In genomic region chr22:48629631-48630443, GRCh38 we compare ENCODE assay signal across 30 cellular contexts.
DNase-seq lines count a peak whose midpoint lies in the region; ATAC-seq, FAIRE-seq and TF ChIP-seq lines count a peak whose summit lies in the region.
"Had no signal": no experiment of that assay in that cellular context is flagged by ENCODE, and none has a peak within 500 bp of the region (broad histone marks: within the 10 kb centered on the region; RNA-seq: fewer than 3 reads in every experiment).

No MANE protein-coding gene starts in this region.

- H3K9ac ChIP-seq in neuronal stem cell (ENCODE audit: low read depth, low read length, poor library complexity) = peak overlapping the region; percentile 33

- no peaks in the 10 kb centered on the region for H3K36me3 ChIP-seq in neuronal stem cell (replicated peaks in 1 of 2; ENCODE audit: control insufficient read depth in 2 of 2, insufficient read depth in 2 of 2, low read length in 2 of 2)
- H3K36me3 ChIP-seq: colonic mucosa, neutrophil, suprapubic skin had no signal

- FAIRE-seq in D721Med (lab: Jason Lieb, UNC) = no peak
- FAIRE-seq: bronchial epithelial cell, keratinocyte had no signal

- no peaks in the 10 kb centered on the region for H3K9me3 ChIP-seq in neuronal stem cell (replicated peaks in 1 of 2; ENCODE audit: control insufficient read depth in 2 of 2, insufficient read depth in 1 of 2, low read depth in 1 of 2, low read length in 2 of 2)
- H3K9me3 ChIP-seq: colonic mucosa, neutrophil, suprapubic skin had no signal

- H3K4me2 ChIP-seq in neuronal stem cell (ENCODE audit: insufficient read depth, low read length, poor library complexity, severe bottlenecking) = no peak overlapping the region

- H4K91ac ChIP-seq in neuronal stem cell (ENCODE audit: low read depth, low read length, poor library complexity) = no peak overlapping the region

- H3K18ac ChIP-seq in neuronal stem cell (ENCODE audit: low read length) = peak overlapping the region; percentile 80

- H3K27me3 ChIP-seq in dorsolateral prefrontal cortex (no peaks in the 10 kb centered on the region), neuronal stem cell (ENCODE audit: control insufficient read depth in 3 of 3, insufficient read depth in 3 of 3, low read depth in 1 of 3, low read length in 3 of 3) (no peaks in the 10 kb centered on the region)
- H3K27me3 ChIP-seq: colonic mucosa, neutrophil had no signal

- TF ChIP-seq CTCF in dorsolateral prefrontal cortex (IDR thresholded peaks at IDR 0.05 in 54 of 56, conservative IDR thresholded peaks at IDR 0.05 in 2 of 56; ENCODE audit: low read depth in 1 of 56, partially characterized antibody in 56 of 56) (no peak), D721Med (IDR thresholded peaks at IDR 0.05; ENCODE audit: insufficient read depth, missing control alignments) (no peak), WTC11 (IDR thresholded peaks at IDR 0.05) (no peak)

- H2AK5ac ChIP-seq in neuronal stem cell (ENCODE audit: low read depth, low read length) = peak overlapping the region; percentile 86

- H3K27ac ChIP-seq in dorsolateral prefrontal cortex = peak overlapping the region in 58 of 59 donors; percentile 50 to 99 (median 92)
- H3K27ac ChIP-seq in neuronal stem cell (replicated peaks; ENCODE audit: low read length) = no peak overlapping the region
- H3K27ac ChIP-seq: 22Rv1, colonic mucosa, neutrophil, suprapubic skin had no signal

- peak overlapping the region; percentile 63 for H2BK5ac ChIP-seq in neuronal stem cell (ENCODE audit: low read length)

- H2AFZ ChIP-seq in neuronal stem cell (ENCODE audit: low read length) = no peak overlapping the region

- CTCF ChIA-PET in WTC11 (lab: Charles Lee) = interaction anchor here (0.6 to 1.1 kb wide), 3 partner anchors 27 to 74 kb away, joined by 3 read pairs; no protein-coding TSS in a partner anchor

- H3K4me1 Mint-ChIP-seq in WTC11 = peaks cover 30% of the 10 kb centered on the region
- H3K4me1 Mint-ChIP-seq: activated CD4-positive, alpha-beta T cell treated with anti-CD3 and anti-CD28 coated beads for 36 hours; activated naive CD4-positive, alpha-beta T cell treated with anti-CD3 and anti-CD28 coated beads, Interleukin-2, amount 50 U/mL, for 24 hours; stimulated activated effector memory CD8-positive, alpha-beta T cell treated with anti-CD3 and anti-CD28 coated beads, Interleukin-12 subunit alpha, Interleukin-12 subunit beta, amount 100 ng/mL, for 72 hours had no signal

- H4K8ac ChIP-seq in neuronal stem cell (ENCODE audit: low read depth, low read length) = no peak overlapping the region

- H3K27me3 Mint-ChIP-seq in WTC11 (ENCODE audit: low read depth) = no peaks in the 10 kb centered on the region
- H3K27me3 Mint-ChIP-seq: activated naive CD4-positive, alpha-beta T cell treated with anti-CD3 and anti-CD28 coated beads, Interleukin-2, amount 50 U/mL, for 24 hours had no signal

- DNase-seq in NCI-H748 (lab: John Stamatoyannopoulos, UW; ENCODE audit: unreplicated experiment) = peak; percentile 74
- no peak for DNase-seq in NCI-H748 treated with DMSO at 0.1 percent for 48 hours (lab: John Stamatoyannopoulos, UW)
- DNase-seq in dorsolateral prefrontal cortex = peak in 9 of 10 donors; percentile 60 to 86 (median 80)
- DNase-seq in neuronal stem cell (ENCODE audit: low spot score) = no peak
- no peak for DNase-seq in D721Med (ENCODE audit: insufficient read length, low spot score)
- no peak for DNase-seq in WTC11 (ENCODE audit: low spot score)
- no peak for DNase-seq in activated naive CD4-positive, alpha-beta T cell treated with Interleukin-2 at 50 U/mL for 16 hours
- DNase-seq: activated CD4-positive, alpha-beta T cell treated with anti-CD3 and anti-CD28 coated beads for 36 hours; activated CD8-positive, alpha-beta T cell treated with anti-CD3 and anti-CD28 coated beads for 36 hours; amniotic stem cell; colonic mucosa; erythroblast; glutamatergic neuron; HFFc6; KBM-7; left ventricle myocardium superior; NCI-H1092; NCI-H1694; PC-3; stimulated activated CD4-positive, alpha-beta T cell treated with anti-CD3 and anti-CD28 coated beads, Interleukin-15, amount 100 ng/mL, for 24 hours; stimulated activated CD4-positive, alpha-beta T cell treated with anti-CD3 and anti-CD28 coated beads, Interleukin-4, amount 100 ng/mL, for 4 hours had no signal

- intact Hi-C loops in dorsolateral prefrontal cortex (cut with DNase I) = loop anchor here in 1 of 2 donors (5.0 kb wide), 2 partner anchors 53 to 72 kb away; no protein-coding TSS in a partner anchor

- H3K4ac ChIP-seq in neuronal stem cell (ENCODE audit: low read length) = no peak overlapping the region

- H2BK120ac ChIP-seq in neuronal stem cell (ENCODE audit: low read depth, low read length) = peak overlapping the region; percentile 3

- H3K79me1 ChIP-seq in neuronal stem cell (ENCODE audit: low read depth, low read length) = peaks cover 11% of the 10 kb centered on the region

- ATAC-seq in WTC11 (no peak), GM18870 (IDR thresholded peaks at IDR 0.05; ENCODE audit: unreplicated experiment) (no peak)
- ATAC-seq: activated CD4-positive, alpha-beta T cell treated with anti-CD3 and anti-CD28 coated beads for 36 hours; activated CD8-positive, alpha-beta T cell treated with anti-CD3 and anti-CD28 coated beads for 36 hours; left ventricle myocardium superior; PC-3; SK-N-SH treated with all-trans-retinoic acid at 6 μM for 48 hours; stimulated activated effector memory CD8-positive, alpha-beta T cell treated with anti-CD3 and anti-CD28 coated beads, Interleukin-12 subunit alpha, Interleukin-12 subunit beta, amount 100 ng/mL, for 72 hours had no signal

- no peaks in the 10 kb centered on the region for H3K36me3 Mint-ChIP-seq in WTC11
- H3K36me3 Mint-ChIP-seq: activated naive CD4-positive, alpha-beta T cell treated with anti-CD3 and anti-CD28 coated beads, Interleukin-2, amount 50 U/mL, for 24 hours; stimulated activated effector memory CD8-positive, alpha-beta T cell treated with anti-CD3 and anti-CD28 coated beads, Interleukin-12 subunit alpha, Interleukin-12 subunit beta, amount 100 ng/mL, for 72 hours had no signal

- no CpG with 5 or more reads among the region's 23 CpGs for WGBS in neuronal stem cell (ENCODE audit: extremely low coverage in 2 of 2, insufficient read length in 2 of 2, insufficient replicate concordance in 1 of 2), 2 donors

- no peak overlapping the region for H2BK15ac ChIP-seq in neuronal stem cell (ENCODE audit: low read length)

- no peak overlapping the region for H3K23ac ChIP-seq in neuronal stem cell (ENCODE audit: low read depth, low read length, poor library complexity)

- no peaks in the 10 kb centered on the region for H3K9me3 Mint-ChIP-seq in WTC11
- H3K9me3 Mint-ChIP-seq: activated CD8-positive, alpha-beta T cell treated with anti-CD3 and anti-CD28 coated beads for 36 hours; activated naive CD4-positive, alpha-beta T cell treated with anti-CD3 and anti-CD28 coated beads, Interleukin-2, amount 50 U/mL, for 24 hours; stimulated activated effector memory CD8-positive, alpha-beta T cell treated with anti-CD3 and anti-CD28 coated beads, Interleukin-12 subunit alpha, Interleukin-12 subunit beta, amount 100 ng/mL, for 72 hours had no signal

- no peak overlapping the region for H3K14ac ChIP-seq in neuronal stem cell (ENCODE audit: low read length)

- H3K4me3 Mint-ChIP-seq in WTC11 = no peak overlapping the region
- H3K4me3 Mint-ChIP-seq: activated CD4-positive, alpha-beta T cell treated with anti-CD3 and anti-CD28 coated beads for 36 hours; activated CD8-positive, alpha-beta T cell treated with anti-CD3 and anti-CD28 coated beads for 36 hours; activated naive CD4-positive, alpha-beta T cell treated with anti-CD3 and anti-CD28 coated beads, Interleukin-2, amount 50 U/mL, for 24 hours; HFFc6; stimulated activated effector memory CD8-positive, alpha-beta T cell treated with anti-CD3 and anti-CD28 coated beads, Interleukin-12 subunit alpha, Interleukin-12 subunit beta, amount 100 ng/mL, for 72 hours had no signal

- H2BK12ac ChIP-seq in neuronal stem cell (ENCODE audit: low read length) = peak overlapping the region; percentile 92

- H3K4me1 ChIP-seq in neuronal stem cell (ENCODE audit: control insufficient read depth in 2 of 2, insufficient read depth in 1 of 2, low read depth in 1 of 2, low read length in 2 of 2) = peaks cover 13 to 49% of the 10 kb centered on the region in 2 donors
- H3K4me1 ChIP-seq: colonic mucosa, suprapubic skin had no signal

- POLR2A ChIA-PET in WTC11 (lab: Charles Lee) = interaction anchor here (1.2 kb wide), 1 partner anchor 146 kb away, joined by 3 read pairs; no protein-coding TSS in a partner anchor

- H3K27ac Mint-ChIP-seq in WTC11 = no peak overlapping the region
- H3K27ac Mint-ChIP-seq: activated CD4-positive, alpha-beta T cell treated with anti-CD3 and anti-CD28 coated beads for 36 hours; activated CD8-positive, alpha-beta T cell treated with anti-CD3 and anti-CD28 coated beads for 36 hours; activated naive CD4-positive, alpha-beta T cell treated with anti-CD3 and anti-CD28 coated beads, Interleukin-2, amount 50 U/mL, for 24 hours; HFFc6; stimulated activated effector memory CD8-positive, alpha-beta T cell treated with anti-CD3 and anti-CD28 coated beads, Interleukin-12 subunit alpha, Interleukin-12 subunit beta, amount 100 ng/mL, for 72 hours had no signal

- peak overlapping the region in 8 of 59 donors; percentile 7 to 51 (median 30) for H3K4me3 ChIP-seq in dorsolateral prefrontal cortex
- H3K4me3 ChIP-seq in neuronal stem cell (ENCODE audit: low read length in 2 of 2) = no peak overlapping the region
- H3K4me3 ChIP-seq: colonic mucosa, suprapubic skin had no signal

TF ChIP-seq in WTC11, 78 proteins besides CTCF, POLR2A, EP300 and RAD21 (continues in another document):
- TF ChIP-seq ELF4 (CRISPR knock-in tag; IDR thresholded peaks at IDR 0.05; ENCODE audit: low read depth) = no peak
- TF ChIP-seq ZNF219 (CRISPR knock-in tag; IDR thresholded peaks at IDR 0.05; ENCODE audit: borderline replicate concordance) = no peak
- TF ChIP-seq SP1 (CRISPR knock-in tag; conservative IDR thresholded peaks at IDR 0.05) = no peak
- no peak for TF ChIP-seq ZBTB21 (CRISPR knock-in tag; IDR thresholded peaks at IDR 0.05; ENCODE audit: borderline replicate concordance)
- no peak for TF ChIP-seq ZNF512 (CRISPR knock-in tag; IDR thresholded peaks at IDR 0.05; ENCODE audit: borderline replicate concordance)
- TF ChIP-seq TP53 (CRISPR knock-in tag; IDR thresholded peaks at IDR 0.05) = no peak
- no peak for TF ChIP-seq ZNF263 (CRISPR knock-in tag; IDR thresholded peaks at IDR 0.05; ENCODE audit: low read depth)

Comparison
In these comparisons a context has a peak if more than half of its experiments do, and no peak if none do; other contexts are left out.
1. DNase-seq: peak in NCI-H748 (single experiment) and dorsolateral prefrontal cortex (9 of 10); none in NCI-H748 treated with DMSO at 0.1 percent for 48 hours (single experiment), neuronal stem cell (single experiment), D721Med (single experiment), WTC11 (single experiment) and activated naive CD4-positive, alpha-beta T cell treated with Interleukin-2 at 50 U/mL for 16 hours (single experiment).